ENCODE assay signal across 25 cellular contexts in the genomic region with DNA sequence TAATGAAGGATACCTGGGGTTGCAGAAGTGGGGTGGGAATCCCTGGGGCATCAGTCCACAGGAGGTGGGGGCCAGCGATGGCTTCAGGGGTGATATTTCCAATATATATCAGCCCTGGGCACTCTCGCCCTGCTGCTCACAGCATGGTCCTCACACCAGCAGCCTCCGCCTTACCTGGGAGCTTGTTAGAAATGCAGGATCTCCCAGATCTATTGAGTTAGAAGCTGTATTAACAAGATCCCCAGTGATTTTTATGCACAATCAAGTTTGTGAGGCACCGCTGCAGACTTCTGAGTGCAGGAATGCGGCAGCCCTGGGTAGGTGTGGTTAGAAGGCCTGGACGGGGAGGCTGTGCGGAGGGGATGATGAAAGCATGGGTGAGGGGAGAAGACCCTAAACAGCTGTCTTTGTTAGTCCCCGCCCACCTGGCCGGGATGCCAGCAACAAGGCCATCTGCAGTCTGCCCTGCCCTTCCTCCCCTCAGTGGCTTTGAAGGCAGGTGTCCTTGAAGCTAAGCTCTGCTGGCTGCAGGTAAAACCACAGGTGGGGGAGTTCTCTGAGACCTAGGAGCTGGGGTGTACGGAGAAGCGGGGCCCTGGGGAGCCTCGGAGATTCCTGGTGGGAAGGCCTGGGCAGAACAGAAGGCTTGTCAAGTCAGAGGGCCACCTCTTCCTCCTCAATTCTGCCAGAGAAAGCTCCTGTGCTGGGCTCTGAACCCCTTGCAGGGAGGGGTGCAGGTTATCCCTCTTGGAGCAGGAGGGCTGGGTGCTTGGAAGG. TPM values are rescaled to one million over a fixed set of nuclear protein-coding genes. Genes with fewer than 3 reads are reported as not detected.
DNase-seq lines count a peak whose midpoint lies in the region; ATAC-seq and TF ChIP-seq lines count a peak whose summit lies in the region.
"Had no signal": no experiment of that assay in that cellular context is flagged by ENCODE, and none has a peak within 500 bp of the region (broad histone marks: within the 10 kb centered on the region; RNA-seq: fewer than 3 reads in every experiment).

No MANE protein-coding gene starts in this region.

- H3K27ac ChIP-seq in endodermal cell (ENCODE audit: low read depth, low read length) = no peak overlapping the region
- H3K27ac ChIP-seq in thyroid gland = no peak overlapping the region
- H3K27ac ChIP-seq: epithelial cell of prostate, transverse colon had no signal

- peaks cover 3% of the 10 kb centered on the region for H3K27me3 Mint-ChIP-seq in endodermal cell (ENCODE audit: insufficient read depth)
- H3K27me3 Mint-ChIP-seq in stimulated activated naive B cell treated with anti-CD40 and anti-IgM and Interleukin-4, amounts not matched to agents 10 μg/mL and 1 μg/mL and 100 μg/mL, for 72 hours = peaks cover 0 to 5% of the 10 kb centered on the region in 2 donors

- peak overlapping the region; percentile 52 for H3K27ac Mint-ChIP-seq in endodermal cell
- H3K27ac Mint-ChIP-seq in stimulated activated naive B cell treated with anti-CD40 and anti-IgM and Interleukin-4, amounts not matched to agents 10 μg/mL and 1 μg/mL and 100 μg/mL, for 72 hours = no peak overlapping the region
- H3K27ac Mint-ChIP-seq: T-cell had no signal

- in situ Hi-C loops in GM13977 (cut with MboI; ENCODE audit: low pct_unique_long_range_greater_than_20kb, low sequenced_read_pairs, unreplicated experiment) = no loop called here

- H3K36me3 Mint-ChIP-seq in endodermal cell (ENCODE audit: low read depth) = no peaks in the 10 kb centered on the region
- no peaks in the 10 kb centered on the region for H3K36me3 Mint-ChIP-seq in stimulated activated naive B cell treated with anti-CD40 and anti-IgM and Interleukin-4, amounts not matched to agents 10 μg/mL and 1 μg/mL and 100 μg/mL, for 72 hours
- H3K36me3 Mint-ChIP-seq: T-cell had no signal

- H3K9me3 ChIP-seq in endodermal cell (ENCODE audit: control insufficient read depth, low read length) (no peaks in the 10 kb centered on the region), thyroid gland (no peaks in the 10 kb centered on the region)
- H3K9me3 ChIP-seq: transverse colon had no signal

- ATAC-seq in stimulated activated naive B cell treated with anti-CD40 and anti-IgM and Interleukin-4, amounts not matched to agents 10 μg/mL and 1 μg/mL and 100 μg/mL, for 72 hours (replicated peaks) = no peak
- no peak for ATAC-seq in left colon
- ATAC-seq: stimulated activated naive CD8-positive, alpha-beta T cell treated with anti-CD3 and anti-CD28 coated beads, Interleukin-15, amount 100 ng/mL, for 72 hours; T-cell had no signal

- H3K9ac ChIP-seq in endodermal cell (ENCODE audit: extremely low read depth, low read length, poor library complexity, severe bottlenecking) = no peak overlapping the region
- H3K9ac ChIP-seq: GM23248 had no signal

- H3K4me1 Mint-ChIP-seq in endodermal cell = peaks cover 26% of the 10 kb centered on the region
- H3K4me1 Mint-ChIP-seq in stimulated activated naive B cell treated with anti-CD40 and anti-IgM and Interleukin-4, amounts not matched to agents 10 μg/mL and 1 μg/mL and 100 μg/mL, for 72 hours = peaks cover 6 to 9% of the 10 kb centered on the region in 2 donors

- H3K36me3 ChIP-seq in endodermal cell (ENCODE audit: control insufficient read depth, insufficient read depth, low read length) (no peaks in the 10 kb centered on the region), thyroid gland (peaks cover 0 to 17% of the 10 kb centered on the region in 2 donors)
- H3K36me3 ChIP-seq: transverse colon had no signal

- peak; percentile 77 for DNase-seq in ELF-1 (ENCODE audit: low read depth, low spot score)
- DNase-seq in Jurkat, Clone E6-1 (ENCODE audit: low read depth, low spot score) = peak; percentile 24
- DNase-seq in endodermal cell = peak; percentile 88
- peak; percentile 68 for DNase-seq in mesenteric fat pad (ENCODE audit: low spot score)
- no peak for DNase-seq in stimulated activated naive B cell treated with anti-CD40 and anti-IgM and Interleukin-4, amounts not matched to agents 10 μg/mL and 1 μg/mL and 100 μg/mL, for 72 hours
- no peak for DNase-seq in left colon
- DNase-seq in GM13977 (ENCODE audit: low spot score) = no peak
- no peak for DNase-seq in thyroid gland
- DNase-seq: activated CD4-positive, alpha-beta T cell treated with anti-CD3 and anti-CD28 coated beads for 48 hours; activated CD8-positive, alpha-beta memory T cell treated with anti-CD3 and anti-CD28 coated beads, Interleukin-2, amount 50 U/mL, for 4 hours; activated gamma-delta T cell; foreskin fibroblast; GDM1; GM23248; hippocampal formation; left cardiac atrium; NCI-H2171 treated with DMSO at 0.1 percent for 48 hours; SHP77 treated with DMSO at 0.1 percent for 48 hours; stimulated activated CD4-positive, alpha-beta T cell treated with anti-CD3 and anti-CD28 coated beads, Interleukin-4, amount 100 ng/mL, for 1 hour; stimulated activated naive CD8-positive, alpha-beta T cell treated with anti-CD3 and anti-CD28 coated beads, Interleukin-15, amount 100 ng/mL, for 72 hours; T-cell; transverse colon had no signal

- intact Hi-C loops in left colon (cut with DNase I, micrococcal nuclease) (no loop called here), thyroid gland (cut with DNase I) (loop anchor here (2.0 kb wide), 1 partner anchor 65 kb away; no protein-coding TSS in a partner anchor)

- no peak for TF ChIP-seq POLR2A in thyroid gland (IDR thresholded peaks at IDR 0.05)

- H3K4me1 ChIP-seq in endodermal cell (ENCODE audit: control insufficient read depth, insufficient read depth, low read length) (peaks cover 5% of the 10 kb centered on the region), thyroid gland (peaks cover 10 to 28% of the 10 kb centered on the region in 2 donors)

- H3K9me3 Mint-ChIP-seq in endodermal cell = no peaks in the 10 kb centered on the region
- peaks cover 2 to 5% of the 10 kb centered on the region in 2 donors for H3K9me3 Mint-ChIP-seq in stimulated activated naive B cell treated with anti-CD40 and anti-IgM and Interleukin-4, amounts not matched to agents 10 μg/mL and 1 μg/mL and 100 μg/mL, for 72 hours
- H3K9me3 Mint-ChIP-seq: stimulated activated naive CD8-positive, alpha-beta T cell treated with anti-CD3 and anti-CD28 coated beads, Interleukin-15, amount 100 ng/mL, for 72 hours; T-cell had no signal

- WGBS in endodermal cell (ENCODE audit: insufficient coverage in 1 of 2, insufficient read length in 1 of 2), 2 experiments = 66 to 80% methylated on average over 4 to 12 of the region's 12 CpGs
- WGBS in thyroid gland, 2 donors = 86 to 89% methylated on average over 9 to 10 of the region's 12 CpGs

- H3K27me3 ChIP-seq in endodermal cell (ENCODE audit: control insufficient read depth, insufficient read depth, low read length, poor library complexity, severe bottlenecking) (no peaks in the 10 kb centered on the region), thyroid gland (no peaks in the 10 kb centered on the region)
- H3K27me3 ChIP-seq: transverse colon had no signal

- H3K4me3 Mint-ChIP-seq in endodermal cell = no peak overlapping the region
- no peak overlapping the region for H3K4me3 Mint-ChIP-seq in stimulated activated naive B cell treated with anti-CD40 and anti-IgM and Interleukin-4, amounts not matched to agents 10 μg/mL and 1 μg/mL and 100 μg/mL, for 72 hours
- H3K4me3 Mint-ChIP-seq: stimulated activated naive CD8-positive, alpha-beta T cell treated with anti-CD3 and anti-CD28 coated beads, Interleukin-15, amount 100 ng/mL, for 72 hours; T-cell had no signal

- H3K4me3 ChIP-seq in Jurkat, Clone E6-1 (ENCODE audit: low read length) = no peak overlapping the region
- H3K4me3 ChIP-seq in endodermal cell (ENCODE audit: low read length) = no peak overlapping the region
- no peak overlapping the region for H3K4me3 ChIP-seq in thyroid gland (replicated peaks in 1 of 3)
- H3K4me3 ChIP-seq: GM23248, transverse colon had no signal

- TF ChIP-seq CTCF in endodermal cell (conservative IDR thresholded peaks at IDR 0.05) = no peak
- no peak for TF ChIP-seq CTCF in GM13977 (IDR thresholded peaks at IDR 0.05; ENCODE audit: extremely low read depth, insufficient read depth, missing control alignments)
- TF ChIP-seq CTCF in thyroid gland (IDR thresholded peaks at IDR 0.05) = no peak

RNA-seq across cellular contexts. Expression of a gene that starts 11.4 kb away (rescaled TPM):
- not detected for polyA plus RNA-seq in Jurkat, Clone E6-1 (2012; ENCODE audit: insufficient read depth, insufficient read length)
- total RNA-seq in endodermal cell (not detected), mesenteric fat pad (39.2 TPM), left colon (10 to 100 TPM in 1 of 2 donors, 1 to 10 TPM in 1; 7.8 to 10.2 TPM), thyroid gland (100 to 1,000 TPM in 1 of 4 donors, 10 to 100 TPM in 3; 62.3 to 137 (median 83.3) TPM)
- 2.4 TPM for polyA plus RNA-seq in endodermal cell (2013, experiment 1 of 2)
- polyA plus RNA-seq in endodermal cell (2013, experiment 2 of 2) = 2.2 TPM
- total RNA-seq: mononuclear cell had no signal

RNA-seq across cellular contexts. Expression of a gene that starts 28.8 kb away (rescaled TPM):
- not detected for polyA plus RNA-seq in Jurkat, Clone E6-1 (2012; ENCODE audit: insufficient read depth, insufficient read length)
- total RNA-seq in endodermal cell (1 to 10 TPM; 6.6 to 9.8 TPM), mesenteric fat pad (18.8 TPM), left colon (10 to 100 TPM; 17.0 to 17.8 TPM), thyroid gland (10 to 100 TPM; 17.8 to 62.2 (median 37.4) TPM)
- polyA plus RNA-seq in endodermal cell (2013, experiment 1 of 2) = 6.2 TPM
- polyA plus RNA-seq in endodermal cell (2013, experiment 2 of 2) = 6.3 TPM
- polyA plus RNA-seq: neural cell had no signal

Comparison
In these comparisons a context has a peak if more than half of its experiments do, and no peak if none do; other contexts are left out.
1. DNase-seq: peak in ELF-1 (single experiment), Jurkat, Clone E6-1 (single experiment), endodermal cell (single experiment) and mesenteric fat pad (single experiment); none in stimulated activated naive B cell treated with anti-CD40 and anti-IgM and Interleukin-4, amounts not matched to agents 10 μg/mL and 1 μg/mL and 100 μg/mL, for 72 hours (single experiment), left colon (0 of 2), GM13977 (single experiment) and thyroid gland (0 of 2).
2. RNA of a gene that starts 11.4 kb away (total RNA-seq): 62.3 to 137 TPM in thyroid gland, 39.2 TPM in mesenteric fat pad (single experiment) and 7.8 to 10.2 TPM in left colon; not detected in endodermal cell; every median in the first group is over 4 times any median in the second.